1 cellular context compared by ENCODE assay signal in the genomic region with DNA sequence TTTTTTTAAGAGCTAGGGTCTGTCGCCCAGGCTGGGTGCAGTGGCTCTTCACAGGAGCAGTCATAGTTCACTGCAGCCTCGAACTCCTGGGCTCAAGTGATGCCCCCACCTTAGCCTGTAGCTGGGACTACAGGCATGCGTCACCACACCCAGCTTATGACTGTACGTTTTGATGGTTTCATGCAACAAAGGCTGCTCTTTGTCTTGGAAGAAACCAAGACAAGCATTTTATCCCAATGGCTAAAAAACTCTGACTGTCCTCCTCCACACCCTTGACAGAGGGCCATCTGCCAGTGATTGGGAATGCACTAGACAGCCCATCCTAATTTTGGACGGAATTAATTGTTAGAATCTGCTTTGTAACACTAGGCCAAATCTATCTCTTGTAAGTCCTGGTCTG.
TF ChIP-seq lines count a peak whose summit lies in the region.

No MANE protein-coding gene starts in this region.

TF ChIP-seq in HepG2, 621 proteins besides CTCF, POLR2A, EP300 and RAD21:
- no peak for TF ChIP-seq MED8 (CRISPR knock-in tag; IDR thresholded peaks at IDR 0.05; ENCODE audit: insufficient replicate concordance)
- no peak for TF ChIP-seq NONO (IDR thresholded peaks at IDR 0.05)
- TF ChIP-seq NONO (CRISPR knock-in tag; conservative IDR thresholded peaks at IDR 0.05), result 0 out of 2 replicates have a peak, but pooled peaks have one; percentile 16
- TF ChIP-seq ZNF460 (CRISPR knock-in tag; IDR thresholded peaks at IDR 0.05; ENCODE audit: borderline replicate concordance), result no peak
- no peak for TF ChIP-seq ZNF331 (CRISPR knock-in tag; IDR thresholded peaks at IDR 0.05)
- TF ChIP-seq, protein P1, sequence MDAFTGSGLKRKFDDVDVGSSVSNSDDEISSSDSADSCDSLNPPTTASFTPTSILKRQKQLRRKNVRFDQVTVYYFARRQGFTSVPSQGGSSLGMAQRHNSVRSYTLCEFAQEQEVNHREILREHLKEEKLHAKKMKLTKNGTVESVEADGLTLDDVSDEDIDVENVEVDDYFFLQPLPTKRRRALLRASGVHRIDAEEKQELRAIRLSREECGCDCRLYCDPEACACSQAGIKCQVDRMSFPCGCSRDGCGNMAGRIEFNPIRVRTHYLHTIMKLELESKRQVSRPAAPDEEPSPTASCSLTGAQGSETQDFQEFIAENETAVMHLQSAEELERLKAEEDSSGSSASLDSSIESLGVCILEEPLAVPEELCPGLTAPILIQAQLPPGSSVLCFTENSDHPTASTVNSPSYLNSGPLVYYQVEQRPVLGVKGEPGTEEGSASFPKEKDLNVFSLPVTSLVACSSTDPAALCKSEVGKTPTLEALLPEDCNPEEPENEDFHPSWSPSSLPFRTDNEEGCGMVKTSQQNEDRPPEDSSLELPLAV (CRISPR knock-in tag; conservative IDR thresholded peaks at IDR 0.05; ENCODE audit: low read depth), result no peak
- TF ChIP-seq ZNF543 (CRISPR knock-in tag; IDR thresholded peaks at IDR 0.05), result no peak
- TF ChIP-seq ZMYM4 (CRISPR knock-in tag; IDR thresholded peaks at IDR 0.05), result no peak
- TF ChIP-seq MXD1 (CRISPR knock-in tag; IDR thresholded peaks at IDR 0.05), result no peak
- TF ChIP-seq, protein P2, sequence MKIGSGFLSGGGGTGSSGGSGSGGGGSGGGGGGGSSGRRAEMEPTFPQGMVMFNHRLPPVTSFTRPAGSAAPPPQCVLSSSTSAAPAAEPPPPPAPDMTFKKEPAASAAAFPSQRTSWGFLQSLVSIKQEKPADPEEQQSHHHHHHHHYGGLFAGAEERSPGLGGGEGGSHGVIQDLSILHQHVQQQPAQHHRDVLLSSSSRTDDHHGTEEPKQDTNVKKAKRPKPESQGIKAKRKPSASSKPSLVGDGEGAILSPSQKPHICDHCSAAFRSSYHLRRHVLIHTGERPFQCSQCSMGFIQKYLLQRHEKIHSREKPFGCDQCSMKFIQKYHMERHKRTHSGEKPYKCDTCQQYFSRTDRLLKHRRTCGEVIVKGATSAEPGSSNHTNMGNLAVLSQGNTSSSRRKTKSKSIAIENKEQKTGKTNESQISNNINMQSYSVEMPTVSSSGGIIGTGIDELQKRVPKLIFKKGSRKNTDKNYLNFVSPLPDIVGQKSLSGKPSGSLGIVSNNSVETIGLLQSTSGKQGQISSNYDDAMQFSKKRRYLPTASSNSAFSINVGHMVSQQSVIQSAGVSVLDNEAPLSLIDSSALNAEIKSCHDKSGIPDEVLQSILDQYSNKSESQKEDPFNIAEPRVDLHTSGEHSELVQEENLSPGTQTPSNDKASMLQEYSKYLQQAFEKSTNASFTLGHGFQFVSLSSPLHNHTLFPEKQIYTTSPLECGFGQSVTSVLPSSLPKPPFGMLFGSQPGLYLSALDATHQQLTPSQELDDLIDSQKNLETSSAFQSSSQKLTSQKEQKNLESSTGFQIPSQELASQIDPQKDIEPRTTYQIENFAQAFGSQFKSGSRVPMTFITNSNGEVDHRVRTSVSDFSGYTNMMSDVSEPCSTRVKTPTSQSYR (CRISPR knock-in tag; IDR thresholded peaks at IDR 0.05; ENCODE audit: borderline replicate concordance), result no peak
- TF ChIP-seq, protein P3, sequence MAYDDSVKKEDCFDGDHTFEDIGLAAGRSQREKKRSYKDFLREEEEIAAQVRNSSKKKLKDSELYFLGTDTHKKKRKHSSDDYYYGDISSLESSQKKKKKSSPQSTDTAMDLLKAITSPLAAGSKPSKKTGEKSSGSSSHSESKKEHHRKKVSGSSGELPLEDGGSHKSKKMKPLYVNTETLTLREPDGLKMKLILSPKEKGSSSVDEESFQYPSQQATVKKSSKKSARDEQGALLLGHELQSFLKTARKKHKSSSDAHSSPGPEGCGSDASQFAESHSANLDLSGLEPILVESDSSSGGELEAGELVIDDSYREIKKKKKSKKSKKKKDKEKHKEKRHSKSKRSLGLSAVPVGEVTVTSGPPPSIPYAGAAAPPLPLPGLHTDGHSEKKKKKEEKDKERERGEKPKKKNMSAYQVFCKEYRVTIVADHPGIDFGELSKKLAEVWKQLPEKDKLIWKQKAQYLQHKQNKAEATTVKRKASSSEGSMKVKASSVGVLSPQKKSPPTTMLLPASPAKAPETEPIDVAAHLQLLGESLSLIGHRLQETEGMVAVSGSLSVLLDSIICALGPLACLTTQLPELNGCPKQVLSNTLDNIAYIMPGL (CRISPR knock-in tag; IDR thresholded peaks at IDR 0.05; ENCODE audit: borderline replicate concordance in 1 of 2, low read depth in 1 of 2), result no peak
- no peak for TF ChIP-seq REL (CRISPR knock-in tag; conservative IDR thresholded peaks at IDR 0.05)
- TF ChIP-seq ZNF614 (CRISPR knock-in tag; IDR thresholded peaks at IDR 0.05; ENCODE audit: borderline replicate concordance), result no peak
- TF ChIP-seq BRD4 (CRISPR knock-in tag; IDR thresholded peaks at IDR 0.05), result no peak
- no peak for TF ChIP-seq YEATS4 (CRISPR knock-in tag; IDR thresholded peaks at IDR 0.05; ENCODE audit: borderline replicate concordance)
- no peak for TF ChIP-seq MAF1 (CRISPR knock-in tag; IDR thresholded peaks at IDR 0.05; ENCODE audit: borderline replicate concordance)
- no peak for TF ChIP-seq E2F2 (CRISPR knock-in tag; IDR thresholded peaks at IDR 0.05; ENCODE audit: borderline replicate concordance)
- no peak for TF ChIP-seq SMYD3 (CRISPR knock-in tag; IDR thresholded peaks at IDR 0.05)
- 0 out of 2 replicates have a peak, but pooled peaks have one; percentile 12 for TF ChIP-seq ZBTB4 (CRISPR knock-in tag; IDR thresholded peaks at IDR 0.05; ENCODE audit: borderline replicate concordance)
- TF ChIP-seq RXRA (CRISPR knock-in tag; IDR thresholded peaks at IDR 0.05), result 0 out of 2 replicates have a peak, but pooled peaks have one; percentile 19
- TF ChIP-seq FIP1L1 (IDR thresholded peaks at IDR 0.05; ENCODE audit: borderline replicate concordance, insufficient read depth, low read depth, low read length), result no peak
- no peak for TF ChIP-seq BRCA1 (CRISPR knock-in tag; IDR thresholded peaks at IDR 0.05)
